Comparison of ENCODE assay signal across 9 cellular contexts in genomic region chr11:24723231-24723630, GRCh38.
"Had no signal": no experiment of that assay in that cellular context is flagged by ENCODE, and none has a peak within 500 bp of the region (broad histone marks: within the 10 kb centered on the region; RNA-seq: fewer than 3 reads in every experiment).

No MANE protein-coding gene starts in this region.

- H3K27ac ChIP-seq: GM23248 had no signal

- ATAC-seq: GM23338, HCT116 had no signal

- H3K36me3 ChIP-seq: HAP-1 had no signal

- H3K4me3 ChIP-seq: GM23248, GM23338, HAP-1 had no signal

- H2AFZ ChIP-seq: GM23248, GM23338 had no signal

- H3K9me3 ChIP-seq: HAP-1 had no signal

- H3K4me1 ChIP-seq: HAP-1 had no signal

- H3K4me2 ChIP-seq: GM23338 had no signal

- H3K9ac ChIP-seq: GM23248 had no signal

- DNase-seq: GM23248, GOT3, H7, H9, HCEC 1CT, HFFc6 had no signal
